In genomic region chr22:33539202-33539901, GRCh38 we compare ENCODE assay signal across 13 cellular contexts.
DNase-seq lines count a peak whose midpoint lies in the region; ATAC-seq and TF ChIP-seq lines count a peak whose summit lies in the region.
"Had no signal": no experiment of that assay in that cellular context is flagged by ENCODE, and none has a peak within 500 bp of the region (broad histone marks: within the 10 kb centered on the region; RNA-seq: fewer than 3 reads in every experiment).

No MANE protein-coding gene starts in this region.

- intact Hi-C loops in Calu3 (cut with micrococcal nuclease; ENCODE audit: unreplicated experiment) = no loop called here
- intact Hi-C loops in body of pancreas (cut with DNase I) = no loop called here
- intact Hi-C loops in mammary epithelial cell (cut with micrococcal nuclease) = no loop called here

- dilution Hi-C loops in mammary epithelial cell (cut with HindIII; ENCODE audit: low sequenced_read_pairs) = no loop called here

- no peak overlapping the region for H2BK12ac ChIP-seq in mesenchymal stem cell (ENCODE audit: low read length in 2 of 2)

- no peak for TF ChIP-seq CTCF in Calu3 (IDR thresholded peaks at IDR 0.05; ENCODE audit: unreplicated experiment)
- no peak for TF ChIP-seq CTCF in body of pancreas (IDR thresholded peaks at IDR 0.05)
- TF ChIP-seq CTCF in type B pancreatic cell (conservative IDR thresholded peaks at IDR 0.05) = no peak
- no peak for TF ChIP-seq CTCF in mammary epithelial cell (conservative IDR thresholded peaks at IDR 0.05 in 1 of 2, IDR thresholded peaks at IDR 0.05 in 1 of 2; ENCODE audit: extremely low read depth in 1 of 2, insufficient read depth in 1 of 2, low read depth in 1 of 2, low read length in 2 of 2)

- H3K4me3 Mint-ChIP-seq in Calu3 (ENCODE audit: low read depth, unreplicated experiment) (no peak overlapping the region), type B pancreatic cell (no peak overlapping the region)

- H3K4me2 ChIP-seq in mesenchymal stem cell (ENCODE audit: low read length, poor library complexity, severe bottlenecking) (no peak overlapping the region), mammary epithelial cell (ENCODE audit: insufficient read depth, low read depth, low read length) (no peak overlapping the region)

- no peak overlapping the region for H3K4ac ChIP-seq in mesenchymal stem cell (ENCODE audit: low read depth in 1 of 2, low read length in 2 of 2)

- H3K79me1 ChIP-seq in mesenchymal stem cell (replicated peaks; ENCODE audit: low read length, poor library complexity, severe bottlenecking) = no peaks in the 10 kb centered on the region

- no peak overlapping the region for H4K91ac ChIP-seq in mesenchymal stem cell (ENCODE audit: low read length)

- H2BK5ac ChIP-seq in mesenchymal stem cell (ENCODE audit: low read depth, low read length, poor library complexity, severe bottlenecking) = no peak overlapping the region

- H3K14ac ChIP-seq in mesenchymal stem cell (ENCODE audit: low read length in 2 of 2) = no peak overlapping the region

- H2BK15ac ChIP-seq in mesenchymal stem cell (ENCODE audit: low read depth, poor library complexity, severe bottlenecking) = no peak overlapping the region

- H2AFZ ChIP-seq in mesenchymal stem cell (ENCODE audit: low read depth, low read length) = no peak overlapping the region
- no peak overlapping the region for H2AFZ ChIP-seq in mammary epithelial cell (ENCODE audit: low read depth, low read length)

- 42 to 58% methylated on average over 5 of the region's 5 CpGs for WGBS in body of pancreas, 2 donors
- 92% methylated on average over 3 of the region's 5 CpGs for WGBS in mesenchymal stem cell
- 89% methylated on average over 5 of the region's 5 CpGs for WGBS in mammary epithelial cell (ENCODE audit: low coverage, missing lambda C conversion rate)

- H3K18ac ChIP-seq in mesenchymal stem cell (ENCODE audit: low read depth in 1 of 2, low read length in 2 of 2) = no peak overlapping the region

- H3K27me3 ChIP-seq in body of pancreas (no peaks in the 10 kb centered on the region), mesenchymal stem cell (ENCODE audit: control insufficient read depth in 1 of 2, insufficient read depth in 1 of 2, low read length in 2 of 2) (no peaks in the 10 kb centered on the region), mammary epithelial cell (ENCODE audit: insufficient read depth, low read length) (no peaks in the 10 kb centered on the region)

- no peak for ATAC-seq in body of pancreas
- no peak for ATAC-seq in GM21723 (IDR thresholded peaks at IDR 0.05; ENCODE audit: unreplicated experiment)
- ATAC-seq: Panc1 had no signal

- H3K36me3 ChIP-seq in body of pancreas (replicated peaks in 1 of 2; ENCODE audit: insufficient read depth in 1 of 2, low read depth in 2 of 2) (no peaks in the 10 kb centered on the region), mesenchymal stem cell (ENCODE audit: control insufficient read depth in 1 of 2, insufficient read depth in 2 of 2, low read depth in 1 of 2, low read length in 2 of 2) (no peaks in the 10 kb centered on the region), mammary epithelial cell (ENCODE audit: insufficient read depth, low read length) (no peaks in the 10 kb centered on the region)

- in situ Hi-C loops in mammary epithelial cell (cut with MboI; ENCODE audit: low sequenced_read_pairs in 2 of 2) = no loop called here

- H3K23ac ChIP-seq in mesenchymal stem cell (ENCODE audit: low read length in 2 of 2) = no peak overlapping the region

- H3K9me3 Mint-ChIP-seq in Calu3 (ENCODE audit: low read depth, unreplicated experiment) (no peaks in the 10 kb centered on the region), type B pancreatic cell (no peaks in the 10 kb centered on the region)

- no peak overlapping the region for H3K4me3 ChIP-seq in body of pancreas
- no peak overlapping the region for H3K4me3 ChIP-seq in mesenchymal stem cell (ENCODE audit: insufficient read depth in 1 of 2, low read depth in 1 of 2, low read length in 2 of 2)
- H3K4me3 ChIP-seq in mammary epithelial cell (replicated peaks in 1 of 3; ENCODE audit: insufficient read depth in 1 of 3, low read depth in 2 of 3, low read length in 3 of 3) = no peak overlapping the region

- peak overlapping the region; percentile 74 for H3K27ac Mint-ChIP-seq in Calu3 (ENCODE audit: unreplicated experiment)
- H3K27ac Mint-ChIP-seq in type B pancreatic cell = peak overlapping the region; percentile 80

- CTCF ChIA-PET in Calu3 (lab: Charles Lee) (interaction anchor here (0.6 to 2.3 kb wide), 6 partner anchors 20 to 384 kb away, joined by 3 to 10 read pairs (median 4); no protein-coding TSS in a partner anchor), mammary epithelial cell (lab: Charles Lee; ENCODE audit: low non-redundant PET) (no interaction called here)

- H3K9ac ChIP-seq in mesenchymal stem cell (ENCODE audit: low read length) = no peak overlapping the region
- H3K9ac ChIP-seq in mammary epithelial cell (ENCODE audit: insufficient read depth, low read length) = no peak overlapping the region

- TF ChIP-seq POLR2A in body of pancreas (IDR thresholded peaks at IDR 0.05) = no peak

- H3K79me2 ChIP-seq in mammary epithelial cell (ENCODE audit: insufficient read depth, low read length) = no peaks in the 10 kb centered on the region

- H4K8ac ChIP-seq in mesenchymal stem cell (ENCODE audit: low read length) = no peak overlapping the region

- BruUV-seq in Calu3 (replicated peaks; lab: Mats Ljungman, UMichigan) (no TSS peak), mammary epithelial cell (replicated peaks; lab: Mats Ljungman, UMichigan) (no TSS peak)

- H3K4me1 Mint-ChIP-seq in Calu3 (ENCODE audit: low read depth, unreplicated experiment) (peaks cover 18% of the 10 kb centered on the region), type B pancreatic cell (ENCODE audit: unreplicated experiment) (peaks cover 39% of the 10 kb centered on the region)

- H3K4me1 ChIP-seq in body of pancreas = peaks cover 38% of the 10 kb centered on the region
- H3K4me1 ChIP-seq in mesenchymal stem cell (ENCODE audit: control insufficient read depth, insufficient read depth, low read depth, low read length) = peaks cover 14% of the 10 kb centered on the region
- H3K4me1 ChIP-seq in mammary epithelial cell (ENCODE audit: insufficient read depth, low read length) = no peaks in the 10 kb centered on the region

- no peaks in the 10 kb centered on the region for H3K27me3 Mint-ChIP-seq in Calu3 (ENCODE audit: unreplicated experiment)
- H3K27me3 Mint-ChIP-seq in type B pancreatic cell = no peaks in the 10 kb centered on the region

- peaks cover 4% of the 10 kb centered on the region for H3K36me3 Mint-ChIP-seq in Calu3 (ENCODE audit: insufficient read depth, unreplicated experiment)
- H3K36me3 Mint-ChIP-seq in type B pancreatic cell = peaks cover 19% of the 10 kb centered on the region

- no peaks in the 10 kb centered on the region for H3K9me3 ChIP-seq in body of pancreas
- no peaks in the 10 kb centered on the region for H3K9me3 ChIP-seq in mesenchymal stem cell (ENCODE audit: control insufficient read depth, low read length)
- peaks cover 16% of the 10 kb centered on the region for H3K9me3 ChIP-seq in mammary epithelial cell (replicated peaks; ENCODE audit: insufficient read depth, low read length)

- H3K27ac ChIP-seq in body of pancreas (peak overlapping the region in 3 of 4 donors; percentile 74 to 85 (median 80)), mesenchymal stem cell (ENCODE audit: low read length, poor library complexity, severe bottlenecking) (peak overlapping the region; percentile 4), mammary epithelial cell (ENCODE audit: insufficient read depth, low read depth, low read length) (no peak overlapping the region)

- H2AK5ac ChIP-seq in mesenchymal stem cell (ENCODE audit: low read length, severe bottlenecking) = no peak overlapping the region

- no peak overlapping the region for H2BK120ac ChIP-seq in mesenchymal stem cell (ENCODE audit: low read depth, low read length)

- DNase-seq in Calu3 (no peak), body of pancreas (no peak), mesenchymal stem cell (no peak), type B pancreatic cell (ENCODE audit: extremely low spot score, unreplicated experiment) (no peak), mammary epithelial cell (no peak), NOMO-1 (lab: John Stamatoyannopoulos, UW; ENCODE audit: unreplicated experiment in 2 of 2) (no peak)
- DNase-seq: H7, Kasumi-1, NCI-H1105 treated with DMSO at 0.1 percent for 48 hours, NCI-H510A, NCI-H82 had no signal

- H4K20me1 ChIP-seq in mammary epithelial cell (ENCODE audit: insufficient read depth, low read length) = no peaks in the 10 kb centered on the region
